ENCODE assay signal across 8 cellular contexts in genomic region chr20:5674176-5674660, GRCh38.
DNase-seq lines count a peak whose midpoint lies in the region; ATAC-seq, FAIRE-seq and TF ChIP-seq lines count a peak whose summit lies in the region.

No MANE protein-coding gene starts in this region.

- no peak overlapping the region for H4K5ac ChIP-seq in IMR-90 (ENCODE audit: low read depth, low read length)

- H4K8ac ChIP-seq in IMR-90 (ENCODE audit: low read depth in 2 of 2, low read length in 2 of 2), result no peak overlapping the region

- H3K27me3 ChIP-seq in IMR-90 (ENCODE audit: control insufficient read depth, insufficient read depth, low read length) (peaks cover under 1% of the 10 kb centered on the region; the same call in 1 of the 2 replicates), spleen (replicated peaks in 1 of 7) (no peaks in the 10 kb centered on the region)

- DNase-seq in IMR-90 (peak; percentile 47), spleen (no peak), GOT3 (lab: John Stamatoyannopoulos, UW) (no peak), superior temporal gyrus (ENCODE audit: extremely low spot score) (no peak), HTR-8/SVneo (ENCODE audit: insufficient read length, low spot score) (no peak)
- DNase-seq in activated CD4-positive, alpha-beta T cell treated with anti-CD3 and anti-CD28 coated beads, Interleukin-2, amount 50 U/mL, for 4 hours, result peak; percentile 20 to 30

- H2AK9ac ChIP-seq in IMR-90 (replicated peaks; ENCODE audit: low read depth, low read length, poor library complexity), result no peak overlapping the region

- no peak overlapping the region for H3K4me2 ChIP-seq in IMR-90 (ENCODE audit: low read depth, low read length)

- H3K4me3 ChIP-seq in IMR-90 (ENCODE audit: insufficient read depth, low read depth, low read length) (no peak overlapping the region), spleen (peak overlapping the region in 1 of 8 donors; percentile 5)

- H3K23ac ChIP-seq in IMR-90 (ENCODE audit: low read depth, low read length), result no peak overlapping the region

- H3K36me3 ChIP-seq in IMR-90 (ENCODE audit: control insufficient read depth, insufficient read depth, low read length) (no peaks in the 10 kb centered on the region), spleen (no peaks in the 10 kb centered on the region)

- BruUV-seq in IMR-90 (replicated peaks; lab: Mats Ljungman, UMichigan), result no TSS peak

- no peak overlapping the region for H2AK5ac ChIP-seq in IMR-90 (ENCODE audit: low read depth, low read length)

- H3K79me1 ChIP-seq in IMR-90 (ENCODE audit: low read depth in 1 of 2, low read length in 2 of 2), result no peaks in the 10 kb centered on the region

- no CpG with 5 or more reads among the region's 3 CpGs for WGBS in IMR-90 (ENCODE audit: extremely low coverage in 2 of 2, insufficient read length in 1 of 2), 2 experiments
- 12 to 32% (median 19%) methylated on average over 3 of the region's 3 CpGs for WGBS in spleen, 5 donors

- intact Hi-C loops in IMR-90 (cut with micrococcal nuclease) (no loop called here), spleen (cut with DNase I; ENCODE audit: low total_unique reads) (no loop called here)

- H3K9me1 ChIP-seq in IMR-90 (ENCODE audit: insufficient read depth, low read length), result no peaks in the 10 kb centered on the region

- POLR2A ChIA-PET in IMR-90 (lab: Charles Lee; ENCODE audit: unreplicated experiment), result no interaction called here

- in situ Hi-C loops in IMR-90 (cut with MboI; ENCODE audit: low sequenced_read_pairs), result no loop called here

- H4K91ac ChIP-seq in IMR-90 (ENCODE audit: insufficient read depth, low read depth, low read length), result no peak overlapping the region

- TF ChIP-seq CTCF in IMR-90 (conservative IDR thresholded peaks at IDR 0.05; ENCODE audit: low read depth, low read length) (no peak), spleen (IDR thresholded peaks at IDR 0.05 in 8 of 11, conservative IDR thresholded peaks at IDR 0.05 in 3 of 11) (peak in 2 of 11 experiments; percentile 7 to 25)

- H2BK120ac ChIP-seq in IMR-90 (ENCODE audit: low read depth, low read length), result no peak overlapping the region

- H3K4ac ChIP-seq in IMR-90 (ENCODE audit: low read depth, low read length), result no peak overlapping the region

- H2BK5ac ChIP-seq in IMR-90 (ENCODE audit: low read depth, low read length, poor library complexity, severe bottlenecking), result no peak overlapping the region

- peak; percentile 93 for ATAC-seq in GM18511 (IDR thresholded peaks at IDR 0.05; ENCODE audit: unreplicated experiment)
- ATAC-seq in GM21619 (IDR thresholded peaks at IDR 0.05; ENCODE audit: unreplicated experiment), result peak; percentile 90
- peak; percentile 17; the same call in 1 of the 2 replicates for ATAC-seq in IMR-90 (ENCODE audit: low read depth)

- no peak overlapping the region for H3K56ac ChIP-seq in IMR-90 (ENCODE audit: extremely low read depth, insufficient read depth, low read length)

- no peaks in the 10 kb centered on the region for H4K20me1 ChIP-seq in IMR-90 (ENCODE audit: insufficient read depth, low read length)

- H3K14ac ChIP-seq in IMR-90 (replicated peaks; ENCODE audit: low read depth, low read length), result no peak overlapping the region

- H2AFZ ChIP-seq in IMR-90 (replicated peaks; ENCODE audit: low read length, poor library complexity), result no peak overlapping the region

- H3K18ac ChIP-seq in IMR-90 (ENCODE audit: low read depth, low read length), result no peak overlapping the region

- H3K9me3 ChIP-seq in IMR-90 (ENCODE audit: control insufficient read depth, insufficient read depth, low read length) (no peaks in the 10 kb centered on the region), spleen (no peaks in the 10 kb centered on the region)

- FAIRE-seq in HTR-8/SVneo (lab: Jason Lieb, UNC), result no peak

- TF ChIP-seq POLR2A in IMR-90 (IDR thresholded peaks at IDR 0.05; ENCODE audit: low read depth, low read length) (no peak), spleen (IDR thresholded peaks at IDR 0.05) (no peak)

- dilution Hi-C loops in IMR-90 (cut with HindIII; ENCODE audit: low sequenced_read_pairs, unreplicated experiment), result no loop called here

- H2BK20ac ChIP-seq in IMR-90 (ENCODE audit: low read depth, low read length), result no peak overlapping the region

- H2BK15ac ChIP-seq in IMR-90 (ENCODE audit: low read depth, low read length), result no peak overlapping the region

- CTCF ChIA-PET in IMR-90 (lab: Yijun Ruan, JAX), result no interaction called here

- TF ChIP-seq RAD21 in IMR-90 (IDR thresholded peaks at IDR 0.05; ENCODE audit: low read length), result no peak

- H3K9ac ChIP-seq in IMR-90 (ENCODE audit: low read depth, low read length), result no peak overlapping the region

- H3K27ac ChIP-seq in IMR-90 (ENCODE audit: insufficient read depth, low read length) (no peak overlapping the region), spleen (peak overlapping the region in 7 of 8 donors; percentile 13 to 84 (median 69))

- H3K4me1 ChIP-seq in IMR-90 (ENCODE audit: control insufficient read depth, insufficient read depth, low read length), result peaks cover 2% of the 10 kb centered on the region
- H3K4me1 ChIP-seq in spleen, result peaks cover 5 to 73% (median 29%) of the 10 kb centered on the region in 6 donors

TF ChIP-seq in IMR-90, 13 proteins besides CTCF, POLR2A, EP300 and RAD21:
- TF ChIP-seq CEBPB (IDR thresholded peaks at IDR 0.05; ENCODE audit: low read depth, low read length) (no peak), SMC3 (IDR thresholded peaks at IDR 0.05; ENCODE audit: low read depth, low read length) (no peak), MXI1 (IDR thresholded peaks at IDR 0.05; ENCODE audit: borderline replicate concordance, low read depth, low read length) (no peak), RFX5 (IDR thresholded peaks at IDR 0.05; ENCODE audit: low read depth, low read length) (no peak), NFE2L2 (IDR thresholded peaks at IDR 0.05; ENCODE audit: low read depth, low read length) (no peak), FOS (IDR thresholded peaks at IDR 0.05; ENCODE audit: low read depth, low read length) (no peak), MAZ (IDR thresholded peaks at IDR 0.05; ENCODE audit: borderline replicate concordance, low read depth, low read length) (no peak), MAFK (IDR thresholded peaks at IDR 0.05; ENCODE audit: low read depth, low read length) (no peak), USF2 (IDR thresholded peaks at IDR 0.05; ENCODE audit: low read depth, low read length) (no peak), ELK1 (IDR thresholded peaks at IDR 0.05; ENCODE audit: borderline replicate concordance, low read depth, low read length) (no peak), CHD1 (IDR thresholded peaks at IDR 0.05; ENCODE audit: low read depth, low read length) (no peak), BHLHE40 (IDR thresholded peaks at IDR 0.05; ENCODE audit: low read depth, low read length) (no peak), RCOR1 (IDR thresholded peaks at IDR 0.05; ENCODE audit: insufficient replicate concordance, low read length) (no peak)

Comparison
In these comparisons a context has a peak if more than half of its experiments do, and no peak if none do; other contexts are left out.
1. ATAC-seq: peak in every context shown above with its lines; median percentile 93 in GM18511; 90 in GM21619; 17 in IMR-90.
2. DNase-seq: peak in IMR-90 (single experiment) and activated CD4-positive, alpha-beta T cell treated with anti-CD3 and anti-CD28 coated beads, Interleukin-2, amount 50 U/mL, for 4 hours (2 of 2); none in spleen (single experiment), GOT3 (single experiment), superior temporal gyrus (single experiment) and HTR-8/SVneo (single experiment).